ENCODE assay signal across 8 cellular contexts in the genomic region with DNA sequence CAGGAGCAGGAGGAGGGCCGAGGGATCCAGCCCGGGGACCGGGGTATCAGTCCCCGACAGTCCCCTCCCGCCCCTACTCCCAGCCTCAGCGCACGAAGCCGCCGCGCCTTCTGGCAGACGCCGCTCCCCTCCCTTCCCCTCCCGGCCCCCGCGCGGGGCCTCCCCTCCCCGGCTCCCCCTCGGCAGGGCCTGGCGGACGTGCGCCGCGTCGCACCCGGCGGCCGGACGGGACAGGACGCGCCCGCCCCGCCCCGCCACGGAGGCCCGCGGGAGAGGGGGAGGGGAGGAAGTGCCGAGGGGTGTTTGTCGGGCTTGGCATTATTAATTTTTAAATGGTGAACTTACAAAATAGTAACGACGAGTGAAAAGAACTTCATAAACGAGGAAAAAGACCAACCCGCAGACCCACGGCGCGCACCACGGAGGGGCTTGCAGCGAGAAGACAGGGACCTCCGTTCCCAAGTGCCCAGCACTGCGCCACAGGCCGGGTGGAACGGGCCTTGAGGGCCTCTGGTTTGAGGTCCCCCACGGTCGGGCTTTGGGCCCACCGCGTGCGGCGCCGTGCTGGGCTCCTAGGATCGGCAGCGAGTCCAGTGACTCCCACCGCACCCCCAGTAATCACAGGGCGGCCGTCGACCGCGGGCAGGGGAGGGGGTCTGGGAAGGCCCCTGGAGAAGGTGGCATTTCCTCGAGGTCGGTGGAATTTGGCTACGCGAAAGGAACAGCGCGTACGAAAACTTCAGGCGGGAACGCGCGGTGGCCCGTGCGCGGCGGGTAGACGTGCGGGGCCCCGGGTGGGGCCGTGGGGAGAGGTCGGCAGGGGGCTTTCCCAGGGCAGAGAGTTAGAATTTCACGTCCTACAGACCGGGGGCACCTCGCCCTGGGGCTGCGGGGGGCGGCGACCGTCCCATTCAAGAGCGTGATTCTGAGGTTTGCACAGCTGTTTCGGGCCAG. TPM values are rescaled to one million over a fixed set of nuclear protein-coding genes. Genes with fewer than 3 reads are reported as not detected.
DNase-seq lines count a peak whose midpoint lies in the region; ATAC-seq and TF ChIP-seq lines count a peak whose summit lies in the region.

No MANE protein-coding gene starts in this region.

- peak overlapping the region; percentile 92 for H3K4me2 ChIP-seq in MM.1S (ENCODE audit: low read depth, low read length)

- no peaks in the 10 kb centered on the region for H4K20me1 ChIP-seq in MM.1S (ENCODE audit: insufficient read depth, low read length)

- H3K4me1 ChIP-seq in MM.1S (ENCODE audit: low read length): peaks cover 20% of the 10 kb centered on the region
- peaks cover 0 to 29% (median 7%) of the 10 kb centered on the region in 4 donors for H3K4me1 ChIP-seq in right lobe of liver

- no peaks in the 10 kb centered on the region for H3K9me3 ChIP-seq in MM.1S (replicated peaks; ENCODE audit: insufficient read depth, low read length)
- no peaks in the 10 kb centered on the region for H3K9me3 ChIP-seq in right lobe of liver

- H3K4me3 ChIP-seq in MM.1S (ENCODE audit: low read length): peak overlapping the region; percentile 45; the same call in 1 of the 2 replicates
- peak overlapping the region; percentile 62 to 99 (median 94) for H3K4me3 ChIP-seq in dorsolateral prefrontal cortex
- peak overlapping the region; percentile 77 to 100 (median 97) for H3K4me3 ChIP-seq in right lobe of liver

- H3K36me3 ChIP-seq in MM.1S (replicated peaks; ENCODE audit: insufficient read depth, low read length) (no peaks in the 10 kb centered on the region), right lobe of liver (peaks cover 0 to 23% (median 11%) of the 10 kb centered on the region in 4 donors)

- no peak overlapping the region for H3K9ac ChIP-seq in MM.1S (ENCODE audit: low read length)

- no peaks in the 10 kb centered on the region for H3F3A ChIP-seq in MM.1S (ENCODE audit: insufficient read depth, low read length)

- peak; percentile 1 for ATAC-seq in GM21717 (IDR thresholded peaks at IDR 0.05; ENCODE audit: unreplicated experiment)
- peak; percentile 21 to 32 (median 26) for ATAC-seq in right lobe of liver

- 0% methylated on average over 9 of the region's 95 CpGs for WGBS in right lobe of liver (ENCODE audit: insufficient coverage, low coverage, low lambda C conversion rate, missing lambda C conversion rate)

- H2AFZ ChIP-seq in MM.1S (ENCODE audit: low read length): peak overlapping the region; percentile 69; the same call in 1 of the 2 replicates

- DNase-seq in ELF-1 (ENCODE audit: low read depth, low spot score) (peak; percentile 44), MM.1S (no peak), dorsolateral prefrontal cortex (peak in 6 of 10 donors; percentile 44 to 78 (median 69)), right lobe of liver (peak; percentile 85 to 90 (median 90)), H4 (ENCODE audit: low spot score) (no peak)
- peak; percentile 43 to 60 for DNase-seq in activated CD4-positive, alpha-beta T cell treated with anti-CD3 and anti-CD28 coated beads for 4 hours
- peak; percentile 52 to 58 for DNase-seq in stimulated activated CD4-positive, alpha-beta T cell treated with anti-CD3 and anti-CD28 coated beads, Interleukin-4, amount 100 ng/mL, for 4 hours

- H3K27me3 ChIP-seq in MM.1S (replicated peaks; ENCODE audit: insufficient read depth, low read length) (peaks cover 24% of the 10 kb centered on the region), dorsolateral prefrontal cortex (peaks cover 0 to 5% (median 0%) of the 10 kb centered on the region in 45 donors), right lobe of liver (no peaks in the 10 kb centered on the region)

- peaks cover 28% of the 10 kb centered on the region for H3K79me2 ChIP-seq in MM.1S (ENCODE audit: low read length)

- TF ChIP-seq CTCF in MM.1S (IDR thresholded peaks at IDR 0.05; ENCODE audit: low read length) (no peak), dorsolateral prefrontal cortex (IDR thresholded peaks at IDR 0.05 in 54 of 56, conservative IDR thresholded peaks at IDR 0.05 in 2 of 56; ENCODE audit: low read depth in 1 of 56, partially characterized antibody in 56 of 56) (peak in 7 of 56 donors; percentile 8 to 47 (median 13)), right lobe of liver (IDR thresholded peaks at IDR 0.05) (no peak)

- H3K27ac ChIP-seq in MM.1S (ENCODE audit: low read length) (no peak overlapping the region), dorsolateral prefrontal cortex (peak overlapping the region; percentile 91 to 100 (median 99)), right lobe of liver (peak overlapping the region; percentile 93 to 100 (median 100))

- intact Hi-C loops in dorsolateral prefrontal cortex (cut with DNase I): loop anchor here (2.0 to 5.0 kb wide), 4 partner anchors 106 to 182 kb away; partner anchors contain the start of genes ARPC2 (in 2 of the 2), AAMP (in 1 of the 2), PNKD (in 1 of the 2) and TMBIM1 (in 1 of the 2)
- intact Hi-C loops in right lobe of liver (cut with DNase I): loop anchor here in 1 of 2 donors (10.0 kb wide), 1 partner anchor 94 kb away; no protein-coding TSS in a partner anchor

- TF ChIP-seq POLR2A in right lobe of liver (IDR thresholded peaks at IDR 0.05): no peak

- H3K9me2 ChIP-seq in MM.1S (replicated peaks; ENCODE audit: insufficient read depth, low read length): no peaks in the 10 kb centered on the region

RNA-seq across cellular contexts. Expression of gene CTDSP1, which starts 1.0 kb away (rescaled TPM):
- total RNA-seq in dorsolateral prefrontal cortex (10 to 100 TPM; 25.1 to 85.9 (median 45.2) TPM), right lobe of liver (10 to 100 TPM; 55.1 to 95.9 (median 75.6) TPM)
- 19.7 and 34.1 TPM in 2 replicates for total RNA-seq in H4 (2014; rRNA removed; shearing (Covaris generic))

RNA-seq across cellular contexts. Expression of gene SLC11A1, which starts 16.6 kb away (rescaled TPM):
- total RNA-seq in dorsolateral prefrontal cortex (10 to 100 TPM in 90 of 120 experiments, 1 to 10 TPM in 30; 2.6 to 76.0 (median 19.2) TPM), right lobe of liver (10 to 100 TPM in 3 of 6 experiments, 1 to 10 TPM in 3; 4.2 to 13.2 (median 11.0) TPM)
- 0.04 and 0.10 TPM in 2 replicates for total RNA-seq in H4 (2014; rRNA removed; shearing (Covaris generic))

RNA-seq across cellular contexts. Expression of gene VIL1, which starts 20.2 kb away (rescaled TPM):
- under 1 TPM in 5 of 120 experiments, not detected in 115; 0.08 to 0.44 (median 0.26) TPM for total RNA-seq in dorsolateral prefrontal cortex
- total RNA-seq in right lobe of liver: 100 to 1,000 TPM in 1 of 6 experiments, 10 to 100 TPM in 2, 1 to 10 TPM in 3; 2.1 to 118 (median 19.1) TPM
- total RNA-seq in H4 (2014; rRNA removed; shearing (Covaris generic)): not detected in 2 replicates

RNA-seq across cellular contexts. Expression of gene CATIP, which starts 42.1 kb away (rescaled TPM):
- total RNA-seq in dorsolateral prefrontal cortex: 1 to 10 TPM in 73 of 120 experiments, under 1 TPM in 42, not detected in 5; 0.20 to 4.6 (median 1.3) TPM
- not detected for total RNA-seq in right lobe of liver
- total RNA-seq in H4 (2014; rRNA removed; shearing (Covaris generic)): not detected in 2 replicates

Comparison
In these comparisons a context has a peak if more than half of its experiments do, and no peak if none do; other contexts are left out.
1. DNase-seq: peak in ELF-1 (single experiment), activated CD4-positive, alpha-beta T cell treated with anti-CD3 and anti-CD28 coated beads for 4 hours (2 of 2), dorsolateral prefrontal cortex (6 of 10), right lobe of liver (3 of 3) and stimulated activated CD4-positive, alpha-beta T cell treated with anti-CD3 and anti-CD28 coated beads, Interleukin-4, amount 100 ng/mL, for 4 hours (2 of 2); none in MM.1S (single experiment) and H4 (single experiment).
2. H3K4me3 ChIP-seq: peak in every context shown above with its lines; median percentile 97 in right lobe of liver; 94 in dorsolateral prefrontal cortex; 45 in MM.1S.